In genomic region chr18:48956378-48956777, GRCh38 we compare ENCODE assay signal across 12 cellular contexts. TPM values are rescaled to one million over a fixed set of nuclear protein-coding genes. Genes with fewer than 3 reads are reported as not detected.
A peak's percentile ranks its signal among the peaks of the same experiment; 100 is the strongest.
DNase-seq lines count a peak whose midpoint lies in the region; ATAC-seq, FAIRE-seq and TF ChIP-seq lines count a peak whose summit lies in the region.
"Had no signal": no experiment of that assay in that cellular context is flagged by ENCODE, and none has a peak within 500 bp of the region (broad histone marks: within the 10 kb centered on the region; RNA-seq: fewer than 3 reads in every experiment).

No MANE protein-coding gene starts in this region.

- H3K4me1 ChIP-seq in A549: peaks cover 45% of the 10 kb centered on the region
- H3K4me1 ChIP-seq in esophagus squamous epithelium: peaks cover 20 to 56% (median 32%) of the 10 kb centered on the region in 3 donors
- H3K4me1 ChIP-seq in ovary (ENCODE audit: insufficient read depth): peaks cover 15% of the 10 kb centered on the region

- DNase-seq in A549 (ENCODE audit: low read depth in 1 of 2, low spot score in 1 of 2) (no peak), NCI-H226 (peak; percentile 42), esophagus squamous epithelium (lab: John Stamatoyannopoulos, UW) (no peak), ovary (peak in 1 of 5 donors; percentile 51), AG08396 (ENCODE audit: low spot score) (no peak), GM13977 (ENCODE audit: low spot score) (no peak)
- no peak for DNase-seq in activated CD8-positive, alpha-beta memory T cell treated with anti-CD3 and anti-CD28 coated beads for 24 hours
- no peak for DNase-seq in effector CD8-positive, alpha-beta T cell (lab: John Stamatoyannopoulos, UW)
- DNase-seq: cerebellar nuclear complex, testis had no signal

- peak overlapping the region; percentile 48 for H3K4me2 ChIP-seq in A549

- TF ChIP-seq EP300 in A549 (IDR thresholded peaks at IDR 0.05): no peak
- no peak for TF ChIP-seq EP300 in ovary (IDR thresholded peaks at IDR 0.05)

- ATAC-seq in A549: no peak

- no peak for TF ChIP-seq RAD21 in A549 (conservative IDR thresholded peaks at IDR 0.05 in 1 of 2, IDR thresholded peaks at IDR 0.05 in 1 of 2)

- CTCF ChIA-PET in A549 (lab: Yijun Ruan, JAX): interaction anchor here (0.7 kb wide), 1 partner anchor 1068 kb away, joined by 3 read pairs; no protein-coding TSS in a partner anchor

- H3K4me3 ChIP-seq in A549 (no peak overlapping the region), esophagus squamous epithelium (no peak overlapping the region), ovary (no peak overlapping the region)
- H3K4me3 ChIP-seq: testis had no signal

- intact Hi-C loops in esophagus squamous epithelium (cut with DNase I) (no loop called here), ovary (cut with DNase I) (loop anchor here in 2 of 4 donors (10.0 kb wide), 1 partner anchor 282 kb away; no protein-coding TSS in a partner anchor)

- H3K36me3 ChIP-seq in esophagus squamous epithelium (no peaks in the 10 kb centered on the region), ovary (no peaks in the 10 kb centered on the region)

- H3K27me3 ChIP-seq in esophagus squamous epithelium: no peaks in the 10 kb centered on the region
- no peaks in the 10 kb centered on the region for H3K27me3 ChIP-seq in ovary
- H3K27me3 ChIP-seq: testis had no signal

- TF ChIP-seq CTCF in A549 (IDR thresholded peaks at IDR 0.05) (no peak), esophagus squamous epithelium (IDR thresholded peaks at IDR 0.05) (no peak), ovary (IDR thresholded peaks at IDR 0.05) (no peak), GM13977 (IDR thresholded peaks at IDR 0.05; ENCODE audit: extremely low read depth, insufficient read depth, missing control alignments) (no peak)

- in situ Hi-C loops in GM13977 (cut with MboI; ENCODE audit: low pct_unique_long_range_greater_than_20kb, low sequenced_read_pairs, unreplicated experiment): no loop called here

- FAIRE-seq in A549 (lab: Jason Lieb, UNC): no peak
- FAIRE-seq: H54, islet of Langerhans had no signal

- POLR2A ChIA-PET in A549 (lab: Yijun Ruan, JAX): no interaction called here

- H3K27ac ChIP-seq in A549: peak overlapping the region; percentile 49 to 99; a peak in 5 of 6 replicates
- peak overlapping the region; percentile 75 to 99 (median 86) for H3K27ac ChIP-seq in esophagus squamous epithelium
- peak overlapping the region; percentile 38 to 44 for H3K27ac ChIP-seq in ovary

- no peaks in the 10 kb centered on the region for H3K9me3 ChIP-seq in A549
- no peaks in the 10 kb centered on the region for H3K9me3 ChIP-seq in esophagus squamous epithelium
- H3K9me3 ChIP-seq in ovary: no peaks in the 10 kb centered on the region
- H3K9me3 ChIP-seq: testis had no signal

- WGBS in A549 (ENCODE audit: missing lambda C conversion rate): 90% methylated on average over 2 of the region's 2 CpGs
- 49 to 59% methylated on average over 2 of the region's 2 CpGs for WGBS in esophagus squamous epithelium, 2 donors
- 52 to 66% (median 57%) methylated on average over 2 of the region's 2 CpGs for WGBS in ovary, 3 donors

- TF ChIP-seq POLR2A in A549 (IDR thresholded peaks at IDR 0.05; ENCODE audit: low read length) (no peak), esophagus squamous epithelium (IDR thresholded peaks at IDR 0.05) (no peak), ovary (IDR thresholded peaks at IDR 0.05) (no peak)

TF ChIP-seq in A549, 52 proteins besides CTCF, POLR2A, EP300 and RAD21:
- no peak for TF ChIP-seq JUNB (IDR thresholded peaks at IDR 0.05)
- peak; percentile 10 to 54; a peak in 3 of 4 replicates for TF ChIP-seq CEBPB (IDR thresholded peaks at IDR 0.05)
TF ChIP-seq in A549: peak in this region for 1.

RNA-seq across cellular contexts. Expression of gene SMAD7, which starts 5.6 kb away (rescaled TPM):
- polyA plus RNA-seq in A549 (2011; rRNA removed) (18.9 and 19.9 TPM in 2 replicates), A549 (2017; fragmentation: RNase III; extraction: RNeasy Plus Mini Kit Qiagen cat#74134 plus additional on column Dnase treatment) (26.9 to 29.1 TPM (median 29.0 TPM) in 3 replicates), ovary (10 to 100 TPM; 13.7 to 18.9 TPM)
- polyA plus RNA-seq in A549 (2012; cell fraction: cytosol; rRNA removed): 38.2 and 48.5 TPM in 2 replicates
- polyA plus RNA-seq in A549 (2012; cell fraction: nucleus; rRNA removed): 76.0 and 84.4 TPM in 2 replicates
- polyA minus RNA-seq in A549 (2011; rRNA and poly(A)+ RNA removed): 51.4 and 52.2 TPM in 2 replicates
- total RNA-seq in esophagus squamous epithelium (10 to 100 TPM in 2 of 4 donors, 1 to 10 TPM in 2; 4.2 to 26.5 (median 9.0) TPM), ovary (10 to 100 TPM; 10.7 to 36.5 (median 13.1) TPM)
